9 cellular contexts compared by ENCODE assay signal in genomic region chr2:6945087-6945813, GRCh38. TPM values are rescaled to one million over a fixed set of nuclear protein-coding genes. Genes with fewer than 3 reads are reported as not detected.
DNase-seq lines count a peak whose midpoint lies in the region; ATAC-seq and FAIRE-seq lines count a peak whose summit lies in the region.
"Had no signal": no experiment of that assay in that cellular context is flagged by ENCODE, and none has a peak within 500 bp of the region (broad histone marks: within the 10 kb centered on the region; RNA-seq: fewer than 3 reads in every experiment).

No MANE protein-coding gene starts in this region.

- POLR2A ChIA-PET in naive thymus-derived CD4-positive, alpha-beta T cell (lab: Charles Lee) = no interaction called here

- intact Hi-C loops in naive thymus-derived CD4-positive, alpha-beta T cell (cut with micrococcal nuclease) = no loop called here

- peak; percentile 28 for DNase-seq in KBM-7
- DNase-seq in naive thymus-derived CD4-positive, alpha-beta T cell = no peak
- no peak for DNase-seq in urothelium cell line (ENCODE audit: low spot score)
- DNase-seq in activated T-cell treated with anti-CD3 and anti-CD28 coated beads, Interleukin-2, amount 50 U/mL, for 4 hours = no peak
- DNase-seq in NCI-H748 treated with DMSO at 0.1 percent for 48 hours (lab: John Stamatoyannopoulos, UW) = no peak
- DNase-seq in DMS 273 (lab: John Stamatoyannopoulos, UW; ENCODE audit: unreplicated experiment) = no peak
- DNase-seq: GOT3 had no signal

- H3K9me3 Mint-ChIP-seq in naive thymus-derived CD4-positive, alpha-beta T cell = no peaks in the 10 kb centered on the region
- H3K9me3 Mint-ChIP-seq in activated T-cell treated with anti-CD3 and anti-CD28 coated beads, Interleukin-2, amount 50 U/mL, for 4 hours = no peaks in the 10 kb centered on the region

- peak overlapping the region in 2 of 10 donors; percentile 4 to 25 for H3K4me3 Mint-ChIP-seq in naive thymus-derived CD4-positive, alpha-beta T cell
- H3K4me3 Mint-ChIP-seq in activated T-cell treated with anti-CD3 and anti-CD28 coated beads, Interleukin-2, amount 50 U/mL, for 4 hours = no peak overlapping the region

- H3K9me3 ChIP-seq in naive thymus-derived CD4-positive, alpha-beta T cell (ENCODE audit: control insufficient read depth in 2 of 3, low read length in 3 of 3) = no peaks in the 10 kb centered on the region

- H3K4me1 ChIP-seq in naive thymus-derived CD4-positive, alpha-beta T cell (ENCODE audit: control insufficient read depth in 2 of 2, insufficient read depth in 2 of 2, low read length in 2 of 2) = peaks cover 0 to 10% of the 10 kb centered on the region in 2 donors

- peak; percentile 96 for ATAC-seq in GM18511 (IDR thresholded peaks at IDR 0.05; ENCODE audit: unreplicated experiment)
- ATAC-seq in GM21619 (IDR thresholded peaks at IDR 0.05; ENCODE audit: unreplicated experiment) = peak; percentile 92
- ATAC-seq in naive thymus-derived CD4-positive, alpha-beta T cell = no peak
- no peak for ATAC-seq in activated T-cell treated with anti-CD3 and anti-CD28 coated beads, Interleukin-2, amount 50 U/mL, for 4 hours

- peaks cover 4 to 58% (median 9%) of the 10 kb centered on the region in 3 experiments for H3K36me3 ChIP-seq in naive thymus-derived CD4-positive, alpha-beta T cell (ENCODE audit: control insufficient read depth in 2 of 3, insufficient read depth in 3 of 3, low read length in 3 of 3)

- no peaks in the 10 kb centered on the region for H3K27me3 ChIP-seq in naive thymus-derived CD4-positive, alpha-beta T cell (ENCODE audit: control insufficient read depth in 2 of 2, insufficient read depth in 2 of 2, low read length in 2 of 2)

- no peak for FAIRE-seq in urothelium cell line (lab: Jason Lieb, UNC)

- peaks cover 41 to 68% (median 49%) of the 10 kb centered on the region in 5 donors for H3K36me3 Mint-ChIP-seq in naive thymus-derived CD4-positive, alpha-beta T cell
- peaks cover 48% of the 10 kb centered on the region for H3K36me3 Mint-ChIP-seq in activated T-cell treated with anti-CD3 and anti-CD28 coated beads, Interleukin-2, amount 50 U/mL, for 4 hours (ENCODE audit: insufficient read depth)

- peak overlapping the region; percentile 6 to 81 (median 26) for H3K27ac Mint-ChIP-seq in naive thymus-derived CD4-positive, alpha-beta T cell

- peaks cover 44 to 88% (median 72%) of the 10 kb centered on the region in 7 donors for H3K4me1 Mint-ChIP-seq in naive thymus-derived CD4-positive, alpha-beta T cell
- peaks cover 43% of the 10 kb centered on the region for H3K4me1 Mint-ChIP-seq in activated T-cell treated with anti-CD3 and anti-CD28 coated beads, Interleukin-2, amount 50 U/mL, for 4 hours (ENCODE audit: low read depth)

- H3K4me3 ChIP-seq in naive thymus-derived CD4-positive, alpha-beta T cell (ENCODE audit: low read length) = no peak overlapping the region

- H3K27ac ChIP-seq in naive thymus-derived CD4-positive, alpha-beta T cell (ENCODE audit: low read depth, low read length) = no peak overlapping the region

- H3K27me3 Mint-ChIP-seq in naive thymus-derived CD4-positive, alpha-beta T cell = no peaks in the 10 kb centered on the region
- H3K27me3 Mint-ChIP-seq in activated T-cell treated with anti-CD3 and anti-CD28 coated beads, Interleukin-2, amount 50 U/mL, for 4 hours (ENCODE audit: low read depth) = no peaks in the 10 kb centered on the region

- in situ Hi-C loops in KBM-7 (cut with MboI; ENCODE audit: low pct_unique_long_range_greater_than_20kb, low sequenced_read_pairs) = no loop called here

- CTCF ChIA-PET in naive thymus-derived CD4-positive, alpha-beta T cell (lab: Charles Lee) = interaction anchor here (0.6 to 1.5 kb wide), 3 partner anchors 20 to 37 kb away, joined by 3 to 7 read pairs (median 3); no protein-coding TSS in a partner anchor

RNA-seq across cellular contexts. Expression of gene RNF144A, which starts 28.0 kb away (rescaled TPM):
- 10 to 100 TPM; 40.0 to 74.4 (median 61.2) TPM for total RNA-seq in naive thymus-derived CD4-positive, alpha-beta T cell
- 10 to 100 TPM; 21.2 to 23.5 TPM for polyA plus RNA-seq in naive thymus-derived CD4-positive, alpha-beta T cell
- total RNA-seq in activated T-cell treated with anti-CD3 and anti-CD28 coated beads, Interleukin-2, amount 50 U/mL, for 4 hours = 10 to 100 TPM; 13.7 to 25.6 (median 18.9) TPM

Comparison
In these comparisons a context has a peak if more than half of its experiments do, and no peak if none do; other contexts are left out.
1. ATAC-seq: peak in GM18511 (single experiment) and GM21619 (single experiment); none in naive thymus-derived CD4-positive, alpha-beta T cell (single experiment) and activated T-cell treated with anti-CD3 and anti-CD28 coated beads, Interleukin-2, amount 50 U/mL, for 4 hours (0 of 2).